Comparison of ENCODE assay signal across 20 cellular contexts in genomic region chr6:16876201-16876600, GRCh38.
DNase-seq lines count a peak whose midpoint lies in the region; ATAC-seq and TF ChIP-seq lines count a peak whose summit lies in the region.
"Had no signal": no experiment of that assay in that cellular context is flagged by ENCODE, and none has a peak within 500 bp of the region (broad histone marks: within the 10 kb centered on the region; RNA-seq: fewer than 3 reads in every experiment).

No MANE protein-coding gene starts in this region.

- no peak overlapping the region for H3K27ac ChIP-seq in mammary epithelial cell (ENCODE audit: insufficient read depth, low read depth, low read length)
- H3K27ac ChIP-seq in breast epithelium = no peak overlapping the region
- H3K27ac ChIP-seq: 22Rv1; BLaER1 treated with 17β-estradiol and CSF1 and Interleukin-3, amounts not matched to agents 10 nM and 100 nM; HL-60 had no signal

- H3K27me3 Mint-ChIP-seq in activated CD8-positive, alpha-beta T cell treated with anti-CD3 and anti-CD28 coated beads for 36 hours = peaks cover 34% of the 10 kb centered on the region
- H3K27me3 Mint-ChIP-seq: IgD-negative memory B cell had no signal

- H3K4me2 ChIP-seq in mammary epithelial cell (ENCODE audit: insufficient read depth, low read depth, low read length) = no peak overlapping the region
- H3K4me2 ChIP-seq: BLaER1 treated with 17β-estradiol and CSF1 and Interleukin-3, amounts not matched to agents 10 nM and 100 nM had no signal

- CTCF ChIA-PET in mammary epithelial cell (lab: Charles Lee; ENCODE audit: low non-redundant PET) = no interaction called here
- CTCF ChIA-PET in activated CD8-positive, alpha-beta T cell treated with anti-CD3 and anti-CD28 coated beads for 36 hours (lab: Charles Lee) = no interaction called here

- H3K4me1 Mint-ChIP-seq in stimulated activated effector memory CD8-positive, alpha-beta T cell treated with anti-CD3 and anti-CD28 coated beads, Interleukin-12 subunit alpha, Interleukin-12 subunit beta, amount 100 ng/mL, for 72 hours = peaks cover 9% of the 10 kb centered on the region
- H3K4me1 Mint-ChIP-seq in activated CD8-positive, alpha-beta T cell treated with anti-CD3 and anti-CD28 coated beads for 36 hours (ENCODE audit: low read depth) = no peaks in the 10 kb centered on the region
- H3K4me1 Mint-ChIP-seq: B cell, H9, IgD-negative memory B cell had no signal

- no peak for TF ChIP-seq POLR2A in breast epithelium (IDR thresholded peaks at IDR 0.05)

- POLR2A ChIA-PET in activated CD8-positive, alpha-beta T cell treated with anti-CD3 and anti-CD28 coated beads for 36 hours (lab: Charles Lee) = no interaction called here

- in situ Hi-C loops in mammary epithelial cell (cut with MboI; ENCODE audit: low sequenced_read_pairs in 2 of 2) = no loop called here

- H3K36me3 ChIP-seq in mammary epithelial cell (ENCODE audit: insufficient read depth, low read length) (no peaks in the 10 kb centered on the region), breast epithelium (no peaks in the 10 kb centered on the region)
- H3K36me3 ChIP-seq: BLaER1 treated with 17β-estradiol and CSF1 and Interleukin-3, amounts not matched to agents 10 nM and 100 nM had no signal

- H3K27ac Mint-ChIP-seq in stimulated activated effector memory CD8-positive, alpha-beta T cell treated with anti-CD3 and anti-CD28 coated beads, Interleukin-12 subunit alpha, Interleukin-12 subunit beta, amount 100 ng/mL, for 72 hours = no peak overlapping the region
- no peak overlapping the region for H3K27ac Mint-ChIP-seq in activated CD8-positive, alpha-beta T cell treated with anti-CD3 and anti-CD28 coated beads for 36 hours
- H3K27ac Mint-ChIP-seq: B cell, H9, IgD-negative memory B cell had no signal

- BruUV-seq in mammary epithelial cell (replicated peaks; lab: Mats Ljungman, UMichigan) = no TSS peak

- H3K79me2 ChIP-seq in mammary epithelial cell (ENCODE audit: insufficient read depth, low read length) = no peaks in the 10 kb centered on the region

- 68% methylated on average over 3 of the region's 3 CpGs for WGBS in mammary epithelial cell (ENCODE audit: low coverage, missing lambda C conversion rate)

- H3K4me3 ChIP-seq in mammary epithelial cell (replicated peaks in 1 of 3; ENCODE audit: insufficient read depth in 1 of 3, low read depth in 2 of 3, low read length in 3 of 3) = no peak overlapping the region
- H3K4me3 ChIP-seq in breast epithelium = no peak overlapping the region
- H3K4me3 ChIP-seq: BLaER1 treated with 17β-estradiol and CSF1 and Interleukin-3, amounts not matched to agents 10 nM and 100 nM had no signal

- H3K4me3 Mint-ChIP-seq in stimulated activated effector memory CD8-positive, alpha-beta T cell treated with anti-CD3 and anti-CD28 coated beads, Interleukin-12 subunit alpha, Interleukin-12 subunit beta, amount 100 ng/mL, for 72 hours = no peak overlapping the region
- H3K4me3 Mint-ChIP-seq in activated CD8-positive, alpha-beta T cell treated with anti-CD3 and anti-CD28 coated beads for 36 hours = no peak overlapping the region
- H3K4me3 Mint-ChIP-seq: B cell; CD8-positive, alpha-beta T cell; H9; IgD-negative memory B cell had no signal

- no peak for TF ChIP-seq CTCF in mammary epithelial cell (conservative IDR thresholded peaks at IDR 0.05 in 1 of 2, IDR thresholded peaks at IDR 0.05 in 1 of 2; ENCODE audit: extremely low read depth in 1 of 2, insufficient read depth in 1 of 2, low read depth in 1 of 2, low read length in 2 of 2)
- TF ChIP-seq CTCF in breast epithelium (IDR thresholded peaks at IDR 0.05) = no peak
- no peak for TF ChIP-seq CTCF in activated CD8-positive, alpha-beta T cell treated with anti-CD3 and anti-CD28 coated beads for 36 hours (IDR thresholded peaks at IDR 0.05)

- no peak overlapping the region for H3K9ac ChIP-seq in mammary epithelial cell (ENCODE audit: insufficient read depth, low read length)
- H3K9ac ChIP-seq: BLaER1 treated with 17β-estradiol and CSF1 and Interleukin-3, amounts not matched to agents 10 nM and 100 nM had no signal

- H3K9me3 ChIP-seq in mammary epithelial cell (replicated peaks; ENCODE audit: insufficient read depth, low read length) (no peaks in the 10 kb centered on the region), breast epithelium (peaks cover 0 to 10% of the 10 kb centered on the region in 2 donors)

- H3K36me3 Mint-ChIP-seq in stimulated activated effector memory CD8-positive, alpha-beta T cell treated with anti-CD3 and anti-CD28 coated beads, Interleukin-12 subunit alpha, Interleukin-12 subunit beta, amount 100 ng/mL, for 72 hours = no peaks in the 10 kb centered on the region
- H3K36me3 Mint-ChIP-seq in activated CD8-positive, alpha-beta T cell treated with anti-CD3 and anti-CD28 coated beads for 36 hours (ENCODE audit: low read depth) = no peaks in the 10 kb centered on the region
- H3K36me3 Mint-ChIP-seq: CD8-positive, alpha-beta T cell; IgD-negative memory B cell had no signal

- no peaks in the 10 kb centered on the region for H3K9me3 Mint-ChIP-seq in stimulated activated effector memory CD8-positive, alpha-beta T cell treated with anti-CD3 and anti-CD28 coated beads, Interleukin-12 subunit alpha, Interleukin-12 subunit beta, amount 100 ng/mL, for 72 hours
- H3K9me3 Mint-ChIP-seq in activated CD8-positive, alpha-beta T cell treated with anti-CD3 and anti-CD28 coated beads for 36 hours = peaks cover 6% of the 10 kb centered on the region

- intact Hi-C loops in mammary epithelial cell (cut with micrococcal nuclease) (no loop called here), breast epithelium (cut with DNase I; ENCODE audit: low total_unique reads) (no loop called here)
- intact Hi-C loops in activated CD8-positive, alpha-beta T cell treated with anti-CD3 and anti-CD28 coated beads for 36 hours (cut with micrococcal nuclease) = no loop called here

- H4K20me1 ChIP-seq in mammary epithelial cell (ENCODE audit: insufficient read depth, low read length) = no peaks in the 10 kb centered on the region
- H4K20me1 ChIP-seq: BLaER1 treated with 17β-estradiol and CSF1 and Interleukin-3, amounts not matched to agents 10 nM and 100 nM had no signal

- no peak overlapping the region for H2AFZ ChIP-seq in mammary epithelial cell (ENCODE audit: low read depth, low read length)

- dilution Hi-C loops in mammary epithelial cell (cut with HindIII; ENCODE audit: low sequenced_read_pairs) = no loop called here

- ATAC-seq in stimulated activated effector memory CD8-positive, alpha-beta T cell treated with anti-CD3 and anti-CD28 coated beads, Interleukin-12 subunit alpha, Interleukin-12 subunit beta, amount 100 ng/mL, for 72 hours = peak; percentile 45
- ATAC-seq in activated CD8-positive, alpha-beta T cell treated with anti-CD3 and anti-CD28 coated beads for 36 hours = no peak
- ATAC-seq in GM19455 (IDR thresholded peaks at IDR 0.05; ENCODE audit: unreplicated experiment) = no peak
- ATAC-seq: CD8-positive, alpha-beta T cell; HepG2 had no signal

- DNase-seq in mammary epithelial cell (peak; percentile 4), breast epithelium (ENCODE audit: low spot score in 2 of 2) (no peak), LHCN-M2 (ENCODE audit: low read depth) (peak; percentile 18), astrocyte of the hippocampus (ENCODE audit: low read depth, low spot score) (peak; percentile 13), NCI-H2029 (lab: John Stamatoyannopoulos, UW) (no peak)
- no peak for DNase-seq in stimulated activated effector memory CD8-positive, alpha-beta T cell treated with anti-CD3 and anti-CD28 coated beads, Interleukin-12 subunit alpha, Interleukin-12 subunit beta, amount 100 ng/mL, for 72 hours (ENCODE audit: low spot score in 2 of 2)
- DNase-seq in activated CD8-positive, alpha-beta T cell treated with anti-CD3 and anti-CD28 coated beads for 36 hours = no peak
- DNase-seq: Calu3; CD8-positive, alpha-beta T cell; DMS79 treated with DMSO at 0.1 percent for 48 hours; GDM1; H9; KG1 had no signal

- H3K27me3 ChIP-seq in mammary epithelial cell (ENCODE audit: insufficient read depth, low read length) = peaks cover 2% of the 10 kb centered on the region
- no peaks in the 10 kb centered on the region for H3K27me3 ChIP-seq in breast epithelium
- H3K27me3 ChIP-seq: BLaER1 treated with 17β-estradiol and CSF1 and Interleukin-3, amounts not matched to agents 10 nM and 100 nM had no signal

- no peaks in the 10 kb centered on the region for H3K4me1 ChIP-seq in mammary epithelial cell (ENCODE audit: insufficient read depth, low read length)
- H3K4me1 ChIP-seq in breast epithelium = no peaks in the 10 kb centered on the region
- H3K4me1 ChIP-seq: BLaER1 treated with 17β-estradiol and CSF1 and Interleukin-3, amounts not matched to agents 10 nM and 100 nM had no signal

Comparison
In these comparisons a context has a peak if more than half of its experiments do, and no peak if none do; other contexts are left out.
1. DNase-seq: peak in mammary epithelial cell (single experiment), LHCN-M2 (single experiment) and astrocyte of the hippocampus (single experiment); none in breast epithelium (0 of 2), stimulated activated effector memory CD8-positive, alpha-beta T cell treated with anti-CD3 and anti-CD28 coated beads, Interleukin-12 subunit alpha, Interleukin-12 subunit beta, amount 100 ng/mL, for 72 hours (0 of 2), activated CD8-positive, alpha-beta T cell treated with anti-CD3 and anti-CD28 coated beads for 36 hours (single experiment) and NCI-H2029 (single experiment).